Comparison of ENCODE assay signal across 10 cellular contexts in the genomic region with DNA sequence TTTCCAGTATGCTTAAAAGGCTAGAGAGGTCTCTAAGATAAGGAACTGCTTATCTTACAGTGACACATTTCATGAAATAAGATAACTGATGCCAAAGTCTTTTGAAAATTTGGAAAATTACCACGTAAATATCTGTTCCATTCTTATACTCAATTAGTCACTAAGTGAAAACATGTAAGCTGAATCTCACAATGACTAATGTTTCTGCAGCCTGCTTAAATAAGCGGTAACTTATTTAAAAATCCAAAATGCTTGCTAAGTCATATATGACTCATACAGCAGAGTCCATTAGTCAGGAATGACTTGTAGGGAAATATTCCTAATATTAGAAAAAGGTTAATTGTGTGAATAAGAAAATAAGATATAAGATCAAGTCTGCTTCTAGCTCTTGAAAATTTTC. TPM values are rescaled to one million over a fixed set of nuclear protein-coding genes. Genes with fewer than 3 reads are reported as not detected.
DNase-seq lines count a peak whose midpoint lies in the region; ATAC-seq and TF ChIP-seq lines count a peak whose summit lies in the region.
"Had no signal": no experiment of that assay in that cellular context is flagged by ENCODE, and none has a peak within 500 bp of the region (broad histone marks: within the 10 kb centered on the region; RNA-seq: fewer than 3 reads in every experiment).

No MANE protein-coding gene starts in this region.

- intact Hi-C loops in natural killer cell (cut with micrococcal nuclease) = no loop called here

- H3K4me1 Mint-ChIP-seq in natural killer cell = peaks cover 8 to 13% of the 10 kb centered on the region in 2 donors
- H3K4me1 Mint-ChIP-seq in type B pancreatic cell (ENCODE audit: unreplicated experiment) = no peaks in the 10 kb centered on the region
- peaks cover 17% of the 10 kb centered on the region for H3K4me1 Mint-ChIP-seq in progenitor cell of endocrine pancreas (ENCODE audit: low read depth)

- ATAC-seq in HG02981 (IDR thresholded peaks at IDR 0.05; ENCODE audit: unreplicated experiment) = peak; percentile 49
- no peak for ATAC-seq in natural killer cell

- DNase-seq in EH (ENCODE audit: low read depth) (peak; percentile 88), brain pericyte (ENCODE audit: low read depth, low spot score) (peak; percentile 5), myocyte (ENCODE audit: low read depth) (peak; percentile 26), natural killer cell (no peak), midbrain (lab: John Stamatoyannopoulos, UW) (no peak), type B pancreatic cell (ENCODE audit: extremely low spot score, unreplicated experiment) (no peak), progenitor cell of endocrine pancreas (ENCODE audit: low spot score, unreplicated experiment) (no peak)
- DNase-seq: activated CD4-positive, alpha-beta memory T cell treated with anti-CD3 and anti-CD28 coated beads, Interleukin-2, amount 10 ng/mL, durations not matched to agents 7 days and 5 days had no signal

- H3K27me3 Mint-ChIP-seq in natural killer cell (ENCODE audit: low read depth in 2 of 2) = no peaks in the 10 kb centered on the region
- no peaks in the 10 kb centered on the region for H3K27me3 Mint-ChIP-seq in type B pancreatic cell
- H3K27me3 Mint-ChIP-seq in progenitor cell of endocrine pancreas = no peaks in the 10 kb centered on the region

- H3K27ac Mint-ChIP-seq in natural killer cell = no peak overlapping the region
- no peak overlapping the region for H3K27ac Mint-ChIP-seq in type B pancreatic cell
- H3K27ac Mint-ChIP-seq in progenitor cell of endocrine pancreas = no peak overlapping the region
- H3K27ac Mint-ChIP-seq: activated CD4-positive, alpha-beta memory T cell treated with anti-CD3 and anti-CD28 coated beads, Interleukin-2, amount 10 ng/mL, durations not matched to agents 7 days and 5 days had no signal

- no peak for TF ChIP-seq CTCF in natural killer cell (IDR thresholded peaks at IDR 0.05)
- TF ChIP-seq CTCF in type B pancreatic cell (conservative IDR thresholded peaks at IDR 0.05) = no peak
- TF ChIP-seq CTCF in progenitor cell of endocrine pancreas (IDR thresholded peaks at IDR 0.05; ENCODE audit: unreplicated experiment) = no peak

- no peaks in the 10 kb centered on the region for H3K9me3 Mint-ChIP-seq in natural killer cell
- no peaks in the 10 kb centered on the region for H3K9me3 Mint-ChIP-seq in type B pancreatic cell
- H3K9me3 Mint-ChIP-seq in progenitor cell of endocrine pancreas (ENCODE audit: low read depth) = peaks cover 3% of the 10 kb centered on the region
- H3K9me3 Mint-ChIP-seq: activated CD4-positive, alpha-beta memory T cell treated with anti-CD3 and anti-CD28 coated beads, Interleukin-2, amount 10 ng/mL, durations not matched to agents 7 days and 5 days had no signal

- no peaks in the 10 kb centered on the region for H3K36me3 Mint-ChIP-seq in natural killer cell
- no peaks in the 10 kb centered on the region for H3K36me3 Mint-ChIP-seq in type B pancreatic cell
- H3K36me3 Mint-ChIP-seq in progenitor cell of endocrine pancreas (ENCODE audit: insufficient read depth) = no peaks in the 10 kb centered on the region

- no peak overlapping the region for H3K4me3 Mint-ChIP-seq in natural killer cell
- H3K4me3 Mint-ChIP-seq in type B pancreatic cell = no peak overlapping the region
- H3K4me3 Mint-ChIP-seq in progenitor cell of endocrine pancreas (ENCODE audit: low read depth) = no peak overlapping the region
- H3K4me3 Mint-ChIP-seq: activated CD4-positive, alpha-beta memory T cell treated with anti-CD3 and anti-CD28 coated beads, Interleukin-2, amount 10 ng/mL, durations not matched to agents 7 days and 5 days had no signal

RNA-seq across cellular contexts. Expression of a gene that starts 27.8 kb away (rescaled TPM):
- total RNA-seq in myocyte (not detected in 2 replicates), natural killer cell (not detected), type B pancreatic cell (ENCODE audit: low replicate concordance) (0.10 TPM in 1 of 2 replicates, not detected in the other), progenitor cell of endocrine pancreas (0.18 TPM in 1 of 2 replicates, not detected in the other)
- not detected for polyA plus RNA-seq in myocyte (2012)
- total RNA-seq: cardiac septum had no signal

Comparison
In these comparisons a context has a peak if more than half of its experiments do, and no peak if none do; other contexts are left out.
1. DNase-seq: peak in EH (single experiment), brain pericyte (single experiment) and myocyte (single experiment); none in natural killer cell (single experiment), midbrain (single experiment), type B pancreatic cell (single experiment) and progenitor cell of endocrine pancreas (single experiment).